Comparison of ENCODE assay signal across 1 cellular context in the genomic region with DNA sequence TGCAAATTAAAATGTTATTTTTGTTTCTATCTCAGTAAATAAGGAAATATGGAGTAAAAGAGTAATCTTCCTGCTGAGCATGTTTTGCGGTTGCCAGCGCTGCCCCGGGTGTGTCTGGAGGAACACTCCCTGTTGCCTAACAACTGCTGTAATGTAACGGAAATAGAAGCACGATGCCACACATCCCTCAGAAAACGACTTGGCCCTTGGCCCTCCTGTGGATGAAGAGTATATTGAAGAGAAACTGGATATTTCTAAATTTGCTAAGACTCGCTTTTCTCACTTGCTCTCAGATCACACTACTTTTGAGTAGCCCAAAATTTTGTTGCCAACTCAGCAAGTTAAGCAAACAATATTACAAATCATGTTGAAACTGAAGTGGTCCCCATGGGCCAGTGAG.
A peak's percentile ranks its signal among the peaks of the same experiment; 100 is the strongest.
TF ChIP-seq lines count a peak whose summit lies in the region.

No MANE protein-coding gene starts in this region.

TF ChIP-seq in K562, 482 proteins besides CTCF, POLR2A, EP300 and RAD21 (continued from another document and continues in another):
- TF ChIP-seq DACH1 (IDR thresholded peaks at IDR 0.05; ENCODE audit: partially characterized antibody) (no peak), RCOR1 (IDR thresholded peaks at IDR 0.05; ENCODE audit: borderline replicate concordance in 1 of 2, low read depth in 2 of 2, low read length in 2 of 2) (peak in 1 of 2 experiments; percentile 81; a peak in 2 of 4 replicates), FOXK1 (CRISPR knock-in tag; IDR thresholded peaks at IDR 0.05; ENCODE audit: borderline replicate concordance) (peak; percentile 48; the same call in 1 of the 2 replicates), RFX1 (IDR thresholded peaks at IDR 0.05) (peak; percentile 72), BACH1 (tag; IDR thresholded peaks at IDR 0.05) (peak; percentile 36; the same call in 1 of the 2 replicates), FOXM1 (IDR thresholded peaks at IDR 0.05; ENCODE audit: low read depth) (no peak), FOXM1 (CRISPR knock-in tag; IDR thresholded peaks at IDR 0.05; ENCODE audit: low read depth) (no peak), NFRKB (IDR thresholded peaks at IDR 0.05; ENCODE audit: low read depth) (no peak), ZNF449 (CRISPR knock-in tag; IDR thresholded peaks at IDR 0.05) (0 out of 2 replicates have a peak, but pooled peaks have one; percentile 11), ZNF184 (CRISPR knock-in tag; IDR thresholded peaks at IDR 0.05) (no peak), ZNF175 (CRISPR knock-in tag; IDR thresholded peaks at IDR 0.05; ENCODE audit: low read depth) (0 out of 2 replicates have a peak, but pooled peaks have one; percentile 57), ZNF398 (CRISPR knock-in tag; IDR thresholded peaks at IDR 0.05) (no peak), PHB (CRISPR knock-in tag; IDR thresholded peaks at IDR 0.05) (no peak), SMAD3 (CRISPR knock-in tag; conservative IDR thresholded peaks at IDR 0.05) (peak; percentile 54; the same call in 1 of the 2 replicates), BHLHE40 (IDR thresholded peaks at IDR 0.05; ENCODE audit: low read length) (0 out of 2 replicates have a peak, but pooled peaks have one; percentile 19), ZNF561 (CRISPR knock-in tag; conservative IDR thresholded peaks at IDR 0.05) (no peak), NRF1 (conservative IDR thresholded peaks at IDR 0.05 in 1 of 2, IDR thresholded peaks at IDR 0.05 in 1 of 2) (peak; percentile 53 to 56), ATF4 (CRISPR knock-in tag; IDR thresholded peaks at IDR 0.05) (peak; percentile 86), MAFF (IDR thresholded peaks at IDR 0.05; ENCODE audit: low read length) (peak; percentile 79), NR2C2 (CRISPR knock-in tag; IDR thresholded peaks at IDR 0.05) (no peak), NR2C2 (tag; IDR thresholded peaks at IDR 0.05) (peak; percentile 50; the same call in 1 of the 2 replicates), KDM2B (CRISPR knock-in tag; IDR thresholded peaks at IDR 0.05) (no peak), ZNF584 (CRISPR knock-in tag; IDR thresholded peaks at IDR 0.05; ENCODE audit: low read depth) (no peak; the same call in 1 of the 2 replicates), OTX1 (CRISPR knock-in tag; IDR thresholded peaks at IDR 0.05) (0 out of 2 replicates have a peak, but pooled peaks have one; percentile 14), ZZZ3 (IDR thresholded peaks at IDR 0.05) (no peak), IFI16 (CRISPR knock-in tag; IDR thresholded peaks at IDR 0.05) (no peak), ZNF354B (CRISPR knock-in tag; IDR thresholded peaks at IDR 0.05) (no peak), FOXJ2 (tag; IDR thresholded peaks at IDR 0.05) (peak; percentile 93), TRIM25 (IDR thresholded peaks at IDR 0.05; ENCODE audit: borderline replicate concordance) (no peak), ZNF589 (CRISPR knock-in tag; IDR thresholded peaks at IDR 0.05; ENCODE audit: low read depth) (peak; percentile 45; the same call in 1 of the 2 replicates), ATF1 (CRISPR knock-in tag; IDR thresholded peaks at IDR 0.05) (no peak), ATF1 (tag; IDR thresholded peaks at IDR 0.05) (peak; percentile 32; the same call in 1 of the 2 replicates), FOXA3 (CRISPR knock-in tag; conservative IDR thresholded peaks at IDR 0.05 in 1 of 2, IDR thresholded peaks at IDR 0.05 in 1 of 2) (peak; percentile 64 to 68; a peak in 3 of 4 replicates), CEBPG (CRISPR knock-in tag; IDR thresholded peaks at IDR 0.05) (peak; percentile 91), CEBPG (tag; conservative IDR thresholded peaks at IDR 0.05 in 1 of 2, IDR thresholded peaks at IDR 0.05 in 1 of 2) (peak; percentile 94 to 97), CEBPB (tag; IDR thresholded peaks at IDR 0.05) (peak; percentile 93)
- TF ChIP-seq, protein P1, sequence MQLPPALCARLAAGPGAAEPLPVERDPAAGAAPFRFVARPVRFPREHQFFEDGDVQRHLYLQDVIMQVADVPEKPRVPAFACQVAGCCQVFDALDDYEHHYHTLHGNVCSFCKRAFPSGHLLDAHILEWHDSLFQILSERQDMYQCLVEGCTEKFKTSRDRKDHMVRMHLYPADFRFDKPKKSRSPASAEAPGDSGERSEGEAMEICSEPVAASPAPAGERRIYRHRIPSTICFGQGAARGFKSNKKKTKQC (CRISPR knock-in tag; IDR thresholded peaks at IDR 0.05) = no peak
- TF ChIP-seq, protein P2, sequence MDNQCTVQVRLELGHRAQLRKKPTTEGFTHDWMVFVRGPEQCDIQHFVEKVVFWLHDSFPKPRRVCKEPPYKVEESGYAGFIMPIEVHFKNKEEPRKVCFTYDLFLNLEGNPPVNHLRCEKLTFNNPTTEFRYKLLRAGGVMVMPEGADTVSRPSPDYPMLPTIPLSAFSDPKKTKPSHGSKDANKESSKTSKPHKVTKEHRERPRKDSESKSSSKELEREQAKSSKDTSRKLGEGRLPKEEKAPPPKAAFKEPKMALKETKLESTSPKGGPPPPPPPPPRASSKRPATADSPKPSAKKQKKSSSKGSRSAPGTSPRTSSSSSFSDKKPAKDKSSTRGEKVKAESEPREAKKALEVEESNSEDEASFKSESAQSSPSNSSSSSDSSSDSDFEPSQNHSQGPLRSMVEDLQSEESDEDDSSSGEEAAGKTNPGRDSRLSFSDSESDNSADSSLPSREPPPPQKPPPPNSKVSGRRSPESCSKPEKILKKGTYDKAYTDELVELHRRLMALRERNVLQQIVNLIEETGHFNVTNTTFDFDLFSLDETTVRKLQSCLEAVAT (IDR thresholded peaks at IDR 0.05) = no peak
- TF ChIP-seq, protein P3, sequence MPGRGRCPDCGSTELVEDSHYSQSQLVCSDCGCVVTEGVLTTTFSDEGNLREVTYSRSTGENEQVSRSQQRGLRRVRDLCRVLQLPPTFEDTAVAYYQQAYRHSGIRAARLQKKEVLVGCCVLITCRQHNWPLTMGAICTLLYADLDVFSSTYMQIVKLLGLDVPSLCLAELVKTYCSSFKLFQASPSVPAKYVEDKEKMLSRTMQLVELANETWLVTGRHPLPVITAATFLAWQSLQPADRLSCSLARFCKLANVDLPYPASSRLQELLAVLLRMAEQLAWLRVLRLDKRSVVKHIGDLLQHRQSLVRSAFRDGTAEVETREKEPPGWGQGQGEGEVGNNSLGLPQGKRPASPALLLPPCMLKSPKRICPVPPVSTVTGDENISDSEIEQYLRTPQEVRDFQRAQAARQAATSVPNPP (IDR thresholded peaks at IDR 0.05; ENCODE audit: borderline replicate concordance, insufficient read depth, insufficient read length) = no peak
- TF ChIP-seq, protein P4, sequence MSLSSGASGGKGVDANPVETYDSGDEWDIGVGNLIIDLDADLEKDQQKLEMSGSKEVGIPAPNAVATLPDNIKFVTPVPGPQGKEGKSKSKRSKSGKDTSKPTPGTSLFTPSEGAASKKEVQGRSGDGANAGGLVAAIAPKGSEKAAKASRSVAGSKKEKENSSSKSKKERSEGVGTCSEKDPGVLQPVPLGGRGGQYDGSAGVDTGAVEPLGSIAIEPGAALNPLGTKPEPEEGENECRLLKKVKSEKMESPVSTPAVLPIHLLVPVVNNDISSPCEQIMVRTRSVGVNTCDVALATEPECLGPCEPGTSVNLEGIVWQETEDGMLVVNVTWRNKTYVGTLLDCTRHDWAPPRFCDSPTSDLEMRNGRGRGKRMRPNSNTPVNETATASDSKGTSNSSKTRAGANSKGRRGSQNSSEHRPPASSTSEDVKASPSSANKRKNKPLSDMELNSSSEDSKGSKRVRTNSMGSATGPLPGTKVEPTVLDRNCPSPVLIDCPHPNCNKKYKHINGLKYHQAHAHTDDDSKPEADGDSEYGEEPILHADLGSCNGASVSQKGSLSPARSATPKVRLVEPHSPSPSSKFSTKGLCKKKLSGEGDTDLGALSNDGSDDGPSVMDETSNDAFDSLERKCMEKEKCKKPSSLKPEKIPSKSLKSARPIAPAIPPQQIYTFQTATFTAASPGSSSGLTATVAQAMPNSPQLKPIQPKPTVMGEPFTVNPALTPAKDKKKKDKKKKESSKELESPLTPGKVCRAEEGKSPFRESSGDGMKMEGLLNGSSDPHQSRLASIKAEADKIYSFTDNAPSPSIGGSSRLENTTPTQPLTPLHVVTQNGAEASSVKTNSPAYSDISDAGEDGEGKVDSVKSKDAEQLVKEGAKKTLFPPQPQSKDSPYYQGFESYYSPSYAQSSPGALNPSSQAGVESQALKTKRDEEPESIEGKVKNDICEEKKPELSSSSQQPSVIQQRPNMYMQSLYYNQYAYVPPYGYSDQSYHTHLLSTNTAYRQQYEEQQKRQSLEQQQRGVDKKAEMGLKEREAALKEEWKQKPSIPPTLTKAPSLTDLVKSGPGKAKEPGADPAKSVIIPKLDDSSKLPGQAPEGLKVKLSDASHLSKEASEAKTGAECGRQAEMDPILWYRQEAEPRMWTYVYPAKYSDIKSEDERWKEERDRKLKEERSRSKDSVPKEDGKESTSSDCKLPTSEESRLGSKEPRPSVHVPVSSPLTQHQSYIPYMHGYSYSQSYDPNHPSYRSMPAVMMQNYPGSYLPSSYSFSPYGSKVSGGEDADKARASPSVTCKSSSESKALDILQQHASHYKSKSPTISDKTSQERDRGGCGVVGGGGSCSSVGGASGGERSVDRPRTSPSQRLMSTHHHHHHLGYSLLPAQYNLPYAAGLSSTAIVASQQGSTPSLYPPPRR (CRISPR knock-in tag; IDR thresholded peaks at IDR 0.05; ENCODE audit: borderline replicate concordance) = no peak
